ENCODE assay signal across 5 cellular contexts in the genomic region with DNA sequence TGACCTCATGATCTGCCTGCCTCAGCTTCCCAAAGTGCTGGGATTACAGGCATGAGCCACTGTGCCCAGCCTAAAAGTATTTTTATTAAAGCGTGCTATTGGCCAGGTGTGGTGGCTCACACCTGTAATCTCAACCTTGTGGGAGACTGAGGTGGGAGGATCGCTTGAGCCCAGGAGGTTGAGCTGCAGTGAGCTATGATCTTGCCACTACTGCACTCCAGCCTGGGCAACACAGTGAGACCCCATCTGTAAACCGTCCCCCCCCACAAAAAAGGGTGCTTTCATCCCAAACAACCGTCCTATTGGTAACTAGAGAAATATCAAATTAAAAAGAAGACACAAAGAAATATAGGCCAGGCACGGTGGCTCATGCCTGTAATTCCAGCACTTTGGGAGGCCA. TPM values are rescaled to one million over a fixed set of nuclear protein-coding genes. Genes with fewer than 3 reads are reported as not detected.
"Had no signal": no experiment of that assay in that cellular context is flagged by ENCODE, and none has a peak within 500 bp of the region (broad histone marks: within the 10 kb centered on the region; RNA-seq: fewer than 3 reads in every experiment).

No MANE protein-coding gene starts in this region.

RNA-seq across cellular contexts. Expression of a gene that starts 6.6 kb away (rescaled TPM):
- total RNA-seq: NCI-H460, PC-9, Peyer's patch, Right ventricle myocardium superior had no signal

RNA-seq across cellular contexts. Expression of a gene that starts 6.8 kb away (rescaled TPM):
- total RNA-seq: NCI-H460, PC-9, RPMI7951 had no signal
